Comparison of ENCODE assay signal across 25 cellular contexts in the genomic region with DNA sequence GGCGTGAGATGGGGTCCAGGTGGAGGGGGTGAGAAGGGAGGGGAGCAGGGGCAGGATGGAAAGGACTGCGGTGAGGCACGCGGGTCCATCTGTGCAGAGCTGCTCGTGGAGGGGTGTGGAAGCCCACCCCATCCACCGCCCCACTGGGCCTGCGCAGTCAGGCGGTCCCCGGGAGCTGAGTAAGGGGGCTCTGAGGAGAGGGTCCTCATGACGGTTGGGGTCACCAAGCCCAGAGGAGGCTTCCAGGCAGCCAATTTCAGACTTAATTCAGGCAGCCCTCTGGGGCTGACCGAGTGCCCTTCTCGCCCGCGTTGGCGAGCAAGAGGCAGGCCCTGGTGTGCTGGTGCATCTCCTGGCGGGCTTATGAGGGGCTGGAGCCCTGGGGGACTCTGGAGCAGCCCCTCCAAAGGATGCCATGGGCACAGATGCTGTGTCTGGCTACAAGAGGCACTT.
"Had no signal": no experiment of that assay in that cellular context is flagged by ENCODE, and none has a peak within 500 bp of the region (broad histone marks: within the 10 kb centered on the region; RNA-seq: fewer than 3 reads in every experiment).

No MANE protein-coding gene starts in this region.

- H3K36me3 ChIP-seq: esophagus squamous epithelium, sigmoid colon, thoracic aorta, uterus had no signal

- H3K4me1 ChIP-seq: esophagus squamous epithelium, parathyroid adenoma, psoas muscle, sigmoid colon, uterus had no signal

- H3K9ac ChIP-seq: parathyroid adenoma had no signal

- DNase-seq: activated CD4-positive, alpha-beta memory T cell treated with anti-CD3 and anti-CD28 coated beads, Interleukin-2, amount 10 ng/mL, durations not matched to agents 7 days and 5 days; activated CD4-positive, alpha-beta T cell treated with anti-CD3 and anti-CD28 coated beads for 1 hour; activated CD4-positive, alpha-beta T cell treated with anti-CD3 and anti-CD28 coated beads, Interleukin-2, amount 10 ng/mL, durations not matched to agents 7 days and 5 days; activated naive CD4-positive, alpha-beta T cell treated with Interleukin-2 at 50 U/mL for 16 hours; anterior cingulate cortex; effector CD8-positive, alpha-beta T cell; esophagus squamous epithelium; foreskin melanocyte; left colon; midbrain; naive thymus-derived CD4-positive, alpha-beta T cell; psoas muscle; sigmoid colon; small intestine; stimulated activated CD4-positive, alpha-beta T cell treated with anti-CD3 and anti-CD28 coated beads, Interleukin-4, amount 100 ng/mL, for 24 hours; T-helper 2 cell; trophoblast cell; uterus had no signal

- H3K27ac ChIP-seq: epithelial cell of prostate, esophagus squamous epithelium, hepatocyte, parathyroid adenoma, psoas muscle, sigmoid colon, thoracic aorta, uterus had no signal

- H3K4me3 ChIP-seq: esophagus squamous epithelium, hepatocyte, psoas muscle, sigmoid colon, thoracic aorta, uterus had no signal

- H3K27me3 ChIP-seq: hepatocyte, sigmoid colon, uterus had no signal

- ATAC-seq: activated T-helper 17 cell treated with anti-CD3 and anti-CD28 coated beads, Interleukin-2, amount 50 U/mL, for 72 hours; left colon; naive thymus-derived CD4-positive, alpha-beta T cell; psoas muscle; stimulated activated effector memory CD8-positive, alpha-beta T cell treated with anti-CD3 and anti-CD28 coated beads, Interleukin-12 subunit alpha, Interleukin-12 subunit beta, amount 100 ng/mL, for 72 hours; WTC11 had no signal

- H3K9me3 ChIP-seq: esophagus squamous epithelium, psoas muscle, sigmoid colon, thoracic aorta, uterus had no signal

- H3K4me2 ChIP-seq: hepatocyte had no signal
